ENCODE assay signal across 19 cellular contexts in the genomic region with DNA sequence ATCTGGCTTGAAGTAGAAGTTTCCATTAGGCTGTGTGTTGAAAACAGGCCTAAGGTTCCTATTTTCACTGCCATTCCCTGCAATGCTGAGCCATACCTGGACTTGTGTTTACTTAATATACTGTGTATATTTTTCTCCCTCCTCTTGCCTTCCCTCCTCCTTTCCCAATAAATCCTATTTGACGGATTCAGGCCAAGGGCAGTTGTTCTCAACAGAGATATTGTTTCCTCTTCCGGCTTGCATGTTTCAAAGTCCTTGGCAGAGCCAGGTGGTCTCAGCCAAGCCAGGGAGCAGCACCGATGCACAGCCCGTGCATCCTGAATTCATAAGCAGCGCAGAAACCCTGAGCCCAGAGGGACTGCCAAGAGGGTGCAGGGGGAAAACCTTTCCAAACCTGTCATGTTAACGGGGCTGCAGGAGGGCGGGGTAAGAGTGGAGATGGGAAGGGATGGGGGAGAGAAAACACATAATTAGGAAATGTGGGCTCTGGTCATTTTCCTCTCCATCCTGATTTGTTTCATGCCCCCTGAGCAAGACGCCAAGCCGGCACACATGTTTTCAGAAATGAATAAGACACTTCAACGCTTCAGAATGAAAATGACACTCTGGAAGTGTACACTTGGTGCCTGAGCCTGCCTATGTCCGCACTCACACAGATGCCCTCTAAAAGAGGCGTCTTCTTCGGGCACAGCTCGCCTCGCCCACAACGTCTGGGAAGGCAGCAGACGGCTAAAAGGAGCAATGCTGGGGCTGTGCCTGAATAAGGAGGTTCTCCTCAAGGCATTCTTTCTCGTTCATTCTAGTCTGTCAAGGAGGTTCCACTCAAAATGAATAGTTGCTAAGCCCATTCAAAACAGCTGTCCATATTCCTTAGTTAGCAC.
"Had no signal": no experiment of that assay in that cellular context is flagged by ENCODE, and none has a peak within 500 bp of the region (broad histone marks: within the 10 kb centered on the region; RNA-seq: fewer than 3 reads in every experiment).

No MANE protein-coding gene starts in this region.

- H3K4me3 ChIP-seq: ascending aorta, esophagus squamous epithelium, gastroesophageal sphincter had no signal

- DNase-seq: activated CD4-positive, alpha-beta T cell treated with anti-CD3 and anti-CD28 coated beads, Interleukin-2, amount 10 ng/mL, durations not matched to agents 7 days and 5 days; activated CD4-positive, CD25-positive, alpha-beta regulatory T cell treated with anti-CD3 and anti-CD28 coated beads, Interleukin-2, amount 50 U/mL, for 72 hours; activated CD8-positive, alpha-beta memory T cell treated with anti-CD3 and anti-CD28 coated beads, Interleukin-2, amount 10 ng/mL, durations not matched to agents 7 days and 5 days; activated CD8-positive, alpha-beta T cell treated with anti-CD3 and anti-CD28 coated beads for 36 hours; activated gamma-delta T cell treated with Interleukin-2 at 50 U/mL for 16 hours; activated T-cell treated with anti-CD3 and anti-CD28 coated beads for 4 hours; central memory CD4-positive, alpha-beta T cell; esophagus squamous epithelium; head of caudate nucleus; hypothalamus; naive B cell; stimulated activated CD4-positive, alpha-beta T cell treated with anti-CD3 and anti-CD28 coated beads, Interleukin-4, amount 100 ng/mL, for 24 hours; stimulated activated naive CD8-positive, alpha-beta T cell treated with anti-CD3 and anti-CD28 coated beads, Interleukin-15, Interleukin-2, amounts not matched to agents 100 U/mL and 50 U/mL, for 24 hours; T-helper 1 cell; WERI-Rb-1 had no signal

- H3K36me3 ChIP-seq: ascending aorta, esophagus squamous epithelium, gastroesophageal sphincter, WERI-Rb-1 had no signal

- H3K27me3 ChIP-seq: ascending aorta, gastroesophageal sphincter had no signal

- H3K27ac ChIP-seq: ascending aorta, esophagus squamous epithelium, gastroesophageal sphincter, WERI-Rb-1 had no signal

- H3K9me3 ChIP-seq: ascending aorta, esophagus squamous epithelium, gastroesophageal sphincter had no signal

- H3K4me1 ChIP-seq: ascending aorta, esophagus squamous epithelium, gastroesophageal sphincter had no signal

- ATAC-seq: activated CD8-positive, alpha-beta memory T cell treated with anti-CD3 and anti-CD28 coated beads, Interleukin-2, amount 10 ng/mL, durations not matched to agents 7 days and 5 days; activated CD8-positive, alpha-beta T cell treated with anti-CD3 and anti-CD28 coated beads for 36 hours; activated naive CD4-positive, alpha-beta T cell treated with anti-CD3 and anti-CD28 coated beads, Interleukin-2, amount 50 U/mL, for 72 hours; gastroesophageal sphincter; sciatic nerve; stimulated activated naive CD8-positive, alpha-beta T cell treated with anti-CD3 and anti-CD28 coated beads, Interleukin-15, Interleukin-2, amounts not matched to agents 100 U/mL and 50 U/mL, for 24 hours had no signal
